8 cellular contexts compared by ENCODE assay signal in genomic region chr1:101506541-101507164, GRCh38.
DNase-seq lines count a peak whose midpoint lies in the region; ATAC-seq and TF ChIP-seq lines count a peak whose summit lies in the region.

No MANE protein-coding gene starts in this region.

- ATAC-seq in HG02623 (IDR thresholded peaks at IDR 0.05; ENCODE audit: unreplicated experiment): peak; percentile 83

- peak; percentile 73 for TF ChIP-seq CTCF in GM12872 (IDR thresholded peaks at IDR 0.05; ENCODE audit: insufficient read depth, low read depth, low read length)

- DNase-seq in AG08395 (ENCODE audit: low spot score) (peak; percentile 55), NCI-H2029 (lab: John Stamatoyannopoulos, UW) (peak; percentile 31), foreskin melanocyte (peak; percentile 66), putamen (ENCODE audit: low spot score) (peak; percentile 5), UCSD-AML1 (lab: John Stamatoyannopoulos, UW; ENCODE audit: unreplicated experiment) (no peak)
- DNase-seq in activated CD4-positive, alpha-beta T cell treated with anti-CD3 and anti-CD28 coated beads for 48 hours: peak; percentile 42
